Comparison of ENCODE assay signal across 23 cellular contexts in the genomic region with DNA sequence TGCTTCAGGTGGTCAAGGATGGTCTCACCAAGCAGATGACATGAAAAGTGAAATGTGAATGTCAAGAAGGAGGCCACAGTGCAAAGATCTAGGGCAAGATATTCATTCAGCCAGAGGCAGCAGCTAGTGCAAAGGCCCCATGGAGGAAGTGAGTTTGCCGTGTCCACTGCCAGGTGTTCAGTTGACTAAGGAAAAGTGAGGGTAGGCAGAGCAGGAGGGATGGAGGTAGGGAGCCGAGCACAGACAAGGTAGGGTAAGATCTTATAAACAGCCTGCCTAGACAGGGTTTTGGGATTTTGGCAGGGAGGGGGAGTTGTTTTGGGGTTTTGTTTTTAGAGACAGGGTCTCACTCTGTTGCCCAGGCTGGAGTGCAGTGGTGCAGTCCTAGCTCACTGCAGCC. TPM values are rescaled to one million over a fixed set of nuclear protein-coding genes. Genes with fewer than 3 reads are reported as not detected.
A peak's percentile ranks its signal among the peaks of the same experiment; 100 is the strongest.
DNase-seq lines count a peak whose midpoint lies in the region; ATAC-seq and TF ChIP-seq lines count a peak whose summit lies in the region.
"Had no signal": no experiment of that assay in that cellular context is flagged by ENCODE, and none has a peak within 500 bp of the region (broad histone marks: within the 10 kb centered on the region; RNA-seq: fewer than 3 reads in every experiment).

No MANE protein-coding gene starts in this region.

- H3K36me3 ChIP-seq in DND-41 (ENCODE audit: insufficient read depth, low read length) (no peaks in the 10 kb centered on the region), OCI-LY7 (ENCODE audit: insufficient read depth, low read length) (peaks cover 7% of the 10 kb centered on the region; the same call in 1 of the 2 replicates)
- H3K36me3 ChIP-seq: BE2C, transverse colon had no signal

- no peaks in the 10 kb centered on the region for H3K9me3 Mint-ChIP-seq in neural crest cell
- H3K9me3 Mint-ChIP-seq: natural killer cell treated with Interleukin-12 subunit alpha and Interleukin-12 subunit beta and Interleukin-15 and Interleukin-18, amount 100 ng/mL, for 72 hours had no signal

- peaks cover 31% of the 10 kb centered on the region for H3K4me1 Mint-ChIP-seq in neural crest cell

- peak overlapping the region; percentile 63 for H3K4me2 ChIP-seq in DND-41 (ENCODE audit: insufficient read depth, low read length)
- H3K4me2 ChIP-seq in OCI-LY7 (ENCODE audit: low read length): peak overlapping the region; percentile 71

- ATAC-seq in DND-41 (ENCODE audit: insufficient read depth, low read depth) (no peak), GM18520 (IDR thresholded peaks at IDR 0.05; ENCODE audit: unreplicated experiment) (no peak)
- ATAC-seq: activated CD8-positive, alpha-beta T cell treated with anti-CD3 and anti-CD28 coated beads, Interleukin-2, amount 10 ng/mL, durations not matched to agents 7 days and 5 days; natural killer cell treated with Interleukin-12 subunit alpha and Interleukin-12 subunit beta and Interleukin-15 and Interleukin-18, amount 100 ng/mL, for 72 hours had no signal

- H3K9ac ChIP-seq in DND-41 (ENCODE audit: low read depth, low read length): peak overlapping the region; percentile 49

- peak overlapping the region; percentile 35 for H3K27ac Mint-ChIP-seq in neural crest cell (ENCODE audit: unreplicated experiment)
- H3K27ac Mint-ChIP-seq: activated CD8-positive, alpha-beta T cell treated with anti-CD3 and anti-CD28 coated beads, Interleukin-2, amount 10 ng/mL, durations not matched to agents 7 days and 5 days; natural killer cell treated with Interleukin-12 subunit alpha and Interleukin-12 subunit beta and Interleukin-15 and Interleukin-18, amount 100 ng/mL, for 72 hours; T-helper 1 cell treated with Interleukin-12 subunit alpha and Interleukin-12 subunit beta and Interleukin-4 antibody, amounts not matched to agents 30 μg/mL and 1 μg/mL, for 36 hours had no signal

- H4K20me1 ChIP-seq in DND-41 (ENCODE audit: insufficient read depth, low read length): no peaks in the 10 kb centered on the region
- no peaks in the 10 kb centered on the region for H4K20me1 ChIP-seq in OCI-LY7 (ENCODE audit: insufficient read depth, low read length)

- POLR2A ChIA-PET in OCI-LY7 (lab: Charles Lee): interaction anchor here (0.5 to 12.2 kb wide), 12 partner anchors 11 to 334 kb away, joined by 3 to 165 read pairs (median 4); no protein-coding TSS in a partner anchor

- no peak for DNase-seq in DND-41
- peak; percentile 31 for DNase-seq in OCI-LY7 (ENCODE audit: low spot score)
- no peak for DNase-seq in neural crest cell (ENCODE audit: low read depth, low spot score)
- DNase-seq in NCI-H2081 (lab: John Stamatoyannopoulos, UW): no peak
- DNase-seq in NCI-H2171 (lab: John Stamatoyannopoulos, UW): no peak
- no peak for DNase-seq in amniotic stem cell (lab: John Stamatoyannopoulos, UW)
- DNase-seq: activated CD8-positive, alpha-beta T cell treated with anti-CD3 and anti-CD28 coated beads, Interleukin-2, amount 10 ng/mL, durations not matched to agents 7 days and 5 days; activated gamma-delta T cell; BE2C; Caco-2; GF-D8; GOT3; islet precursor cell; NCI-H1105; NCI-H2029 treated with DMSO at 0.1 percent for 48 hours; NCI-H226; transverse colon had no signal

- intact Hi-C loops in OCI-LY7 (cut with micrococcal nuclease; ENCODE audit: unreplicated experiment): loop anchor here (5.0 kb wide), 1 partner anchor 66 kb away; no protein-coding TSS in a partner anchor

- H3K4me3 Mint-ChIP-seq in neural crest cell: no peak overlapping the region
- H3K4me3 Mint-ChIP-seq: activated CD8-positive, alpha-beta T cell treated with anti-CD3 and anti-CD28 coated beads, Interleukin-2, amount 10 ng/mL, durations not matched to agents 7 days and 5 days; natural killer cell treated with Interleukin-12 subunit alpha and Interleukin-12 subunit beta and Interleukin-15 and Interleukin-18, amount 100 ng/mL, for 72 hours; T-helper 1 cell treated with Interleukin-12 subunit alpha and Interleukin-12 subunit beta and Interleukin-4 antibody, amounts not matched to agents 30 μg/mL and 1 μg/mL, for 36 hours had no signal

- H2AFZ ChIP-seq in DND-41 (ENCODE audit: low read depth, low read length): no peak overlapping the region
- no peak overlapping the region; the same call in 1 of the 2 replicates for H2AFZ ChIP-seq in OCI-LY7 (ENCODE audit: low read length)

- peaks cover 64% of the 10 kb centered on the region for H3K4me1 ChIP-seq in DND-41 (ENCODE audit: insufficient read depth, low read length)
- H3K4me1 ChIP-seq in OCI-LY7 (ENCODE audit: insufficient read depth, low read length, poor library complexity, severe bottlenecking): peaks cover 85% of the 10 kb centered on the region
- H3K4me1 ChIP-seq: Caco-2 had no signal

- H3K9me3 ChIP-seq in DND-41 (ENCODE audit: insufficient read depth, low read length, severe bottlenecking) (no peaks in the 10 kb centered on the region), OCI-LY7 (ENCODE audit: low read length) (peaks cover 9% of the 10 kb centered on the region; the same call in 1 of the 2 replicates)
- H3K9me3 ChIP-seq: BE2C, Caco-2, transverse colon had no signal

- no peaks in the 10 kb centered on the region for H3K27me3 ChIP-seq in DND-41 (ENCODE audit: insufficient read depth, low read length, poor library complexity)
- H3K27me3 ChIP-seq: BE2C, transverse colon had no signal

- CTCF ChIA-PET in OCI-LY7 (lab: Charles Lee; ENCODE audit: unreplicated experiment): interaction anchor here (0.6 to 1.1 kb wide), 4 partner anchors 37 to 72 kb away, joined by 3 to 7 read pairs (median 3); no protein-coding TSS in a partner anchor

- H3K9me2 ChIP-seq in OCI-LY7 (ENCODE audit: insufficient read depth, low read length): no peaks in the 10 kb centered on the region

- H3K27me3 Mint-ChIP-seq in neural crest cell (ENCODE audit: low read depth): peaks cover 2% of the 10 kb centered on the region
- H3K27me3 Mint-ChIP-seq: natural killer cell treated with Interleukin-12 subunit alpha and Interleukin-12 subunit beta and Interleukin-15 and Interleukin-18, amount 100 ng/mL, for 72 hours had no signal

- H3K36me3 Mint-ChIP-seq in neural crest cell (ENCODE audit: low read depth): peaks cover 2% of the 10 kb centered on the region
- H3K36me3 Mint-ChIP-seq: natural killer cell treated with Interleukin-12 subunit alpha and Interleukin-12 subunit beta and Interleukin-15 and Interleukin-18, amount 100 ng/mL, for 72 hours had no signal

- no TSS peak for BruUV-seq in OCI-LY7 (replicated peaks; lab: Mats Ljungman, UMichigan)

- H3K27ac ChIP-seq in DND-41 (ENCODE audit: low read length): peak overlapping the region; percentile 98
- peak overlapping the region; percentile 96 for H3K27ac ChIP-seq in OCI-LY7 (ENCODE audit: low read depth, low read length, poor library complexity, severe bottlenecking)
- peak overlapping the region; percentile 52 for H3K27ac ChIP-seq in cingulate gyrus (ENCODE audit: low read depth, low read length)
- H3K27ac ChIP-seq: epithelial cell of prostate, SK-N-MC, transverse colon had no signal

- H3K4me3 ChIP-seq in DND-41 (ENCODE audit: low read depth in 1 of 2, low read length in 2 of 2) (peak overlapping the region in 1 of 2 experiments; percentile 40; a peak in 1 of 4 replicates), OCI-LY7 (ENCODE audit: low read depth, low read length, poor library complexity, severe bottlenecking) (peak overlapping the region; percentile 49)
- H3K4me3 ChIP-seq: SK-N-MC, transverse colon had no signal

- H3K79me2 ChIP-seq in DND-41 (ENCODE audit: insufficient read depth, low read length): peaks cover 21% of the 10 kb centered on the region
- H3K79me2 ChIP-seq in OCI-LY7 (ENCODE audit: insufficient read depth, low read depth, low read length): peaks cover 4% of the 10 kb centered on the region; the same call in 1 of the 2 replicates

- TF ChIP-seq CTCF in DND-41 (IDR thresholded peaks at IDR 0.05; ENCODE audit: borderline replicate concordance, extremely low read depth, low read length, poor library complexity, severe bottlenecking) (no peak), OCI-LY7 (conservative IDR thresholded peaks at IDR 0.05; ENCODE audit: low read length) (no peak), neural crest cell (conservative IDR thresholded peaks at IDR 0.05) (no peak)

RNA-seq across cellular contexts. Expression of gene PPP2R5C, which starts 11.9 kb away (rescaled TPM):
- total RNA-seq in OCI-LY7 (2014; rRNA removed; shearing (Covaris generic)): 134 and 161 TPM in 2 replicates
- total RNA-seq in OCI-LY7 (2022) (236 and 264 TPM in 2 replicates), neural crest cell (122 and 134 TPM in 2 replicates)
